11 cellular contexts compared by ENCODE assay signal in genomic region chr2:65070856-65071255, GRCh38. TPM values are rescaled to one million over a fixed set of nuclear protein-coding genes. Genes with fewer than 3 reads are reported as not detected.
DNase-seq lines count a peak whose midpoint lies in the region; ATAC-seq and TF ChIP-seq lines count a peak whose summit lies in the region.
"Had no signal": no experiment of that assay in that cellular context is flagged by ENCODE, and none has a peak within 500 bp of the region (broad histone marks: within the 10 kb centered on the region; RNA-seq: fewer than 3 reads in every experiment).

No MANE protein-coding gene starts in this region.

- no peaks in the 10 kb centered on the region for H3K9me3 Mint-ChIP-seq in activated T-cell treated with anti-CD3 and anti-CD28 coated beads, Interleukin-2, amount 50 U/mL, for 24 hours
- H3K9me3 Mint-ChIP-seq in stimulated activated memory B cell treated with anti-CD40 and anti-IgM and Interleukin-4, amounts not matched to agents 10 μg/mL and 1 μg/mL and 100 μg/mL, for 72 hours = no peaks in the 10 kb centered on the region
- H3K9me3 Mint-ChIP-seq: immature natural killer cell had no signal

- H3K36me3 ChIP-seq in esophagus muscularis mucosa = peaks cover 5 to 57% (median 31%) of the 10 kb centered on the region in 4 donors
- H3K36me3 ChIP-seq: ovary had no signal

- intact Hi-C loops in esophagus muscularis mucosa (cut with DNase I) = loop anchor here (5.0 kb wide), 1 partner anchor 56 kb away; no protein-coding TSS in a partner anchor

- DNase-seq in activated T-cell treated with anti-CD3 and anti-CD28 coated beads, Interleukin-2, amount 50 U/mL, for 24 hours = no peak
- no peak for DNase-seq in activated T-cell treated with anti-CD3 and anti-CD28 coated beads for 4 hours
- DNase-seq in T-helper 17 cell = no peak
- DNase-seq in esophagus muscularis mucosa (ENCODE audit: extremely low spot score) = no peak
- no peak for DNase-seq in NCI-H82 treated with DMSO at 0.1 percent for 48 hours (lab: John Stamatoyannopoulos, UW; ENCODE audit: unreplicated experiment)
- DNase-seq: immature natural killer cell, NCI-H2029 had no signal

- ATAC-seq in T-helper 17 cell (no peak), GM21390 (IDR thresholded peaks at IDR 0.05; ENCODE audit: unreplicated experiment) (no peak), GM18907 (IDR thresholded peaks at IDR 0.05; ENCODE audit: unreplicated experiment) (no peak)
- ATAC-seq in stimulated activated memory B cell treated with anti-CD40 and anti-IgM and Interleukin-4, amounts not matched to agents 10 μg/mL and 1 μg/mL and 100 μg/mL, for 72 hours = no peak

- H3K9me3 ChIP-seq in T-helper 17 cell (ENCODE audit: control insufficient read depth, low read length, poor library complexity, severe bottlenecking) = no peaks in the 10 kb centered on the region
- H3K9me3 ChIP-seq in esophagus muscularis mucosa = no peaks in the 10 kb centered on the region
- H3K9me3 ChIP-seq: ovary had no signal

- H3K27me3 Mint-ChIP-seq in activated T-cell treated with anti-CD3 and anti-CD28 coated beads, Interleukin-2, amount 50 U/mL, for 24 hours = no peaks in the 10 kb centered on the region
- H3K27me3 Mint-ChIP-seq in T-helper 17 cell = no peaks in the 10 kb centered on the region
- no peaks in the 10 kb centered on the region for H3K27me3 Mint-ChIP-seq in stimulated activated memory B cell treated with anti-CD40 and anti-IgM and Interleukin-4, amounts not matched to agents 10 μg/mL and 1 μg/mL and 100 μg/mL, for 72 hours

- TF ChIP-seq CTCF in esophagus muscularis mucosa (IDR thresholded peaks at IDR 0.05) = no peak

- peak overlapping the region; percentile 93 for H3K27ac Mint-ChIP-seq in activated T-cell treated with anti-CD3 and anti-CD28 coated beads, Interleukin-2, amount 50 U/mL, for 24 hours
- H3K27ac Mint-ChIP-seq in T-helper 17 cell = peak overlapping the region; percentile 86
- peak overlapping the region; percentile 38 for H3K27ac Mint-ChIP-seq in stimulated activated memory B cell treated with anti-CD40 and anti-IgM and Interleukin-4, amounts not matched to agents 10 μg/mL and 1 μg/mL and 100 μg/mL, for 72 hours

- H3K27ac ChIP-seq in esophagus muscularis mucosa (replicated peaks in 1 of 4) = peak overlapping the region; percentile 25 to 70 (median 66)

- H3K36me3 Mint-ChIP-seq in activated T-cell treated with anti-CD3 and anti-CD28 coated beads, Interleukin-2, amount 50 U/mL, for 24 hours (ENCODE audit: low read depth) = peaks cover 53% of the 10 kb centered on the region
- H3K36me3 Mint-ChIP-seq in T-helper 17 cell (ENCODE audit: low read depth) = no peaks in the 10 kb centered on the region
- H3K36me3 Mint-ChIP-seq in stimulated activated memory B cell treated with anti-CD40 and anti-IgM and Interleukin-4, amounts not matched to agents 10 μg/mL and 1 μg/mL and 100 μg/mL, for 72 hours = peaks cover 39% of the 10 kb centered on the region
- H3K36me3 Mint-ChIP-seq: immature natural killer cell had no signal

- H3K4me1 Mint-ChIP-seq in activated T-cell treated with anti-CD3 and anti-CD28 coated beads, Interleukin-2, amount 50 U/mL, for 24 hours (ENCODE audit: low read depth) = peaks cover 39% of the 10 kb centered on the region
- peaks cover 26% of the 10 kb centered on the region for H3K4me1 Mint-ChIP-seq in T-helper 17 cell
- H3K4me1 Mint-ChIP-seq in stimulated activated memory B cell treated with anti-CD40 and anti-IgM and Interleukin-4, amounts not matched to agents 10 μg/mL and 1 μg/mL and 100 μg/mL, for 72 hours = peaks cover 50% of the 10 kb centered on the region

- H3K4me3 Mint-ChIP-seq in activated T-cell treated with anti-CD3 and anti-CD28 coated beads, Interleukin-2, amount 50 U/mL, for 24 hours = no peak overlapping the region
- no peak overlapping the region for H3K4me3 Mint-ChIP-seq in T-helper 17 cell
- H3K4me3 Mint-ChIP-seq in stimulated activated memory B cell treated with anti-CD40 and anti-IgM and Interleukin-4, amounts not matched to agents 10 μg/mL and 1 μg/mL and 100 μg/mL, for 72 hours = no peak overlapping the region
- H3K4me3 Mint-ChIP-seq: immature natural killer cell had no signal

- TF ChIP-seq EP300 in esophagus muscularis mucosa (IDR thresholded peaks at IDR 0.05) = no peak

- H3K4me1 ChIP-seq in esophagus muscularis mucosa = peaks cover 68 to 83% (median 73%) of the 10 kb centered on the region in 4 donors

- TF ChIP-seq POLR2A in esophagus muscularis mucosa (IDR thresholded peaks at IDR 0.05; ENCODE audit: low read depth) = no peak

- 97% methylated on average over 6 of the region's 6 CpGs for WGBS in esophagus muscularis mucosa

- H3K27me3 ChIP-seq in esophagus muscularis mucosa = no peaks in the 10 kb centered on the region
- H3K27me3 ChIP-seq: ovary had no signal

- no peak overlapping the region for H3K4me3 ChIP-seq in esophagus muscularis mucosa
- H3K4me3 ChIP-seq: ovary had no signal

RNA-seq across cellular contexts. Expression of gene CEP68, which starts 14.6 kb away (rescaled TPM):
- total RNA-seq in T-helper 17 cell = 10 to 100 TPM; 13.6 to 22.5 TPM
- 10 to 100 TPM; 21.6 to 39.3 (median 28.6) TPM for total RNA-seq in esophagus muscularis mucosa

RNA-seq across cellular contexts. Expression of gene RAB1A, which starts 59.0 kb away (rescaled TPM):
- total RNA-seq in T-helper 17 cell (10 to 100 TPM; 65.2 to 78.1 TPM), esophagus muscularis mucosa (10 to 100 TPM; 72.1 to 91.4 (median 86.0) TPM)

Comparison
In these comparisons a context has a peak if more than half of its experiments do, and no peak if none do; other contexts are left out.
1. H3K27ac Mint-ChIP-seq: peak in every context shown above with its lines; median percentile 93 in activated T-cell treated with anti-CD3 and anti-CD28 coated beads, Interleukin-2, amount 50 U/mL, for 24 hours; 86 in T-helper 17 cell; 38 in stimulated activated memory B cell treated with anti-CD40 and anti-IgM and Interleukin-4, amounts not matched to agents 10 μg/mL and 1 μg/mL and 100 μg/mL, for 72 hours.